14 cellular contexts compared by ENCODE assay signal in genomic region chr6:93453956-93454355, GRCh38. TPM values are rescaled to one million over a fixed set of nuclear protein-coding genes. Genes with fewer than 3 reads are reported as not detected.
DNase-seq lines count a peak whose midpoint lies in the region; ATAC-seq and TF ChIP-seq lines count a peak whose summit lies in the region.
"Had no signal": no experiment of that assay in that cellular context is flagged by ENCODE, and none has a peak within 500 bp of the region (broad histone marks: within the 10 kb centered on the region; RNA-seq: fewer than 3 reads in every experiment).

No MANE protein-coding gene starts in this region.

- H3K9me3 Mint-ChIP-seq in activated naive CD4-positive, alpha-beta T cell treated with anti-CD3 and anti-CD28 coated beads, Interleukin-2, amount 10 ng/mL, durations not matched to agents 7 days and 5 days: no peaks in the 10 kb centered on the region
- H3K9me3 Mint-ChIP-seq: WTC11 had no signal

- CTCF ChIA-PET in activated naive CD4-positive, alpha-beta T cell treated with anti-CD3 and anti-CD28 coated beads, Interleukin-2, amount 10 ng/mL, durations not matched to agents 7 days and 5 days (lab: Charles Lee): no interaction called here
- CTCF ChIA-PET in HEK293T (lab: Yijun Ruan, JAX): interaction anchor here (0.6 to 1.0 kb wide), 2 partner anchors 29 to 488 kb away, joined by 3 read pairs; no protein-coding TSS in a partner anchor

- H3K27ac Mint-ChIP-seq in activated naive CD4-positive, alpha-beta T cell treated with anti-CD3 and anti-CD28 coated beads, Interleukin-2, amount 10 ng/mL, durations not matched to agents 7 days and 5 days: no peak overlapping the region
- H3K27ac Mint-ChIP-seq: WTC11 had no signal

- H3K36me3 Mint-ChIP-seq in activated naive CD4-positive, alpha-beta T cell treated with anti-CD3 and anti-CD28 coated beads, Interleukin-2, amount 10 ng/mL, durations not matched to agents 7 days and 5 days: no peaks in the 10 kb centered on the region
- H3K36me3 Mint-ChIP-seq: WTC11 had no signal

- no peak for DNase-seq in activated naive CD4-positive, alpha-beta T cell treated with anti-CD3 and anti-CD28 coated beads, Interleukin-2, amount 10 ng/mL, durations not matched to agents 7 days and 5 days
- no peak for DNase-seq in Right ventricle myocardium inferior (ENCODE audit: missing footprints)
- no peak for DNase-seq in HEK293T (ENCODE audit: extremely low spot score)
- DNase-seq: adrenal gland, colonic mucosa, NCI-H146, NCI-H748 treated with DMSO at 0.1 percent for 48 hours, small intestine had no signal

- H3K27me3 Mint-ChIP-seq in activated naive CD4-positive, alpha-beta T cell treated with anti-CD3 and anti-CD28 coated beads, Interleukin-2, amount 10 ng/mL, durations not matched to agents 7 days and 5 days: no peaks in the 10 kb centered on the region

- H3K4me3 Mint-ChIP-seq in activated naive CD4-positive, alpha-beta T cell treated with anti-CD3 and anti-CD28 coated beads, Interleukin-2, amount 10 ng/mL, durations not matched to agents 7 days and 5 days: no peak overlapping the region
- H3K4me3 Mint-ChIP-seq: WTC11 had no signal

- ATAC-seq in GM19351 (IDR thresholded peaks at IDR 0.05; ENCODE audit: unreplicated experiment) (peak; percentile 84), HG02642 (IDR thresholded peaks at IDR 0.05; ENCODE audit: poor library complexity, unreplicated experiment) (peak; percentile 78), HG03342 (IDR thresholded peaks at IDR 0.05; ENCODE audit: unreplicated experiment) (peak; percentile 99), Right ventricle myocardium inferior (no peak), SK-N-SH treated with all-trans-retinoic acid at 6 μM for 48 hours (no peak)

- H3K4me1 Mint-ChIP-seq in activated naive CD4-positive, alpha-beta T cell treated with anti-CD3 and anti-CD28 coated beads, Interleukin-2, amount 10 ng/mL, durations not matched to agents 7 days and 5 days: no peaks in the 10 kb centered on the region

- POLR2A ChIA-PET in HEK293T (lab: Yijun Ruan, JAX): no interaction called here

- intact Hi-C loops in Right ventricle myocardium inferior (cut with DNase I): no loop called here

TF ChIP-seq in SK-N-SH treated with all-trans-retinoic acid at 6 μM for 48 hours, 23 proteins besides CTCF, POLR2A, EP300 and RAD21 (continues in another document):
- TF ChIP-seq, protein P1, sequence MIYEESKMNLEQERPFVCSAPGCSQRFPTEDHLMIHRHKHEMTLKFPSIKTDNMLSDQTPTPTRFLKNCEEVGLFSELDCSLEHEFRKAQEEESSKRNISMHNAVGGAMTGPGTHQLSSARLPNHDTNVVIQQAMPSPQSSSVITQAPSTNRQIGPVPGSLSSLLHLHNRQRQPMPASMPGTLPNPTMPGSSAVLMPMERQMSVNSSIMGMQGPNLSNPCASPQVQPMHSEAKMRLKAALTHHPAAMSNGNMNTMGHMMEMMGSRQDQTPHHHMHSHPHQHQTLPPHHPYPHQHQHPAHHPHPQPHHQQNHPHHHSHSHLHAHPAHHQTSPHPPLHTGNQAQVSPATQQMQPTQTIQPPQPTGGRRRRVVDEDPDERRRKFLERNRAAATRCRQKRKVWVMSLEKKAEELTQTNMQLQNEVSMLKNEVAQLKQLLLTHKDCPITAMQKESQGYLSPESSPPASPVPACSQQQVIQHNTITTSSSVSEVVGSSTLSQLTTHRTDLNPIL (CRISPR knock-in tag; IDR thresholded peaks at IDR 0.05; ENCODE audit: low read depth): no peak
- TF ChIP-seq ZFP3 (CRISPR knock-in tag; IDR thresholded peaks at IDR 0.05) (no peak), PATZ1 (CRISPR knock-in tag; IDR thresholded peaks at IDR 0.05; ENCODE audit: borderline replicate concordance) (no peak), SNAI2 (CRISPR knock-in tag; IDR thresholded peaks at IDR 0.05) (no peak), CSDC2 (CRISPR knock-in tag; IDR thresholded peaks at IDR 0.05) (no peak), BACH2 (CRISPR knock-in tag; IDR thresholded peaks at IDR 0.05; ENCODE audit: borderline replicate concordance) (no peak), OSR1 (CRISPR knock-in tag; IDR thresholded peaks at IDR 0.05) (no peak), ESRRG (CRISPR knock-in tag; IDR thresholded peaks at IDR 0.05) (no peak)
- TF ChIP-seq, protein P2, sequence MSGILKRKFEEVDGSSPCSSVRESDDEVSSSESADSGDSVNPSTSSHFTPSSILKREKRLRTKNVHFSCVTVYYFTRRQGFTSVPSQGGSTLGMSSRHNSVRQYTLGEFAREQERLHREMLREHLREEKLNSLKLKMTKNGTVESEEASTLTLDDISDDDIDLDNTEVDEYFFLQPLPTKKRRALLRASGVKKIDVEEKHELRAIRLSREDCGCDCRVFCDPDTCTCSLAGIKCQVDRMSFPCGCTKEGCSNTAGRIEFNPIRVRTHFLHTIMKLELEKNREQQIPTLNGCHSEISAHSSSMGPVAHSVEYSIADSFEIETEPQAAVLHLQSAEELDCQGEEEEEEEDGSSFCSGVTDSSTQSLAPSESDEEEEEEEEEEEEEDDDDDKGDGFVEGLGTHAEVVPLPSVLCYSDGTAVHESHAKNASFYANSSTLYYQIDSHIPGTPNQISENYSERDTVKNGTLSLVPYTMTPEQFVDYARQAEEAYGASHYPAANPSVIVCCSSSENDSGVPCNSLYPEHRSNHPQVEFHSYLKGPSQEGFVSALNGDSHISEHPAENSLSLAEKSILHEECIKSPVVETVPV (CRISPR knock-in tag; IDR thresholded peaks at IDR 0.05): no peak

TF ChIP-seq in HEK293T, 16 proteins besides CTCF, POLR2A, EP300 and RAD21:
- TF ChIP-seq BHLHE40 (IDR thresholded peaks at IDR 0.05; ENCODE audit: borderline replicate concordance): no peak
- no peak for TF ChIP-seq L3MBTL2 (conservative IDR thresholded peaks at IDR 0.05)
- no peak for TF ChIP-seq HDGF (IDR thresholded peaks at IDR 0.05; ENCODE audit: borderline replicate concordance)
- TF ChIP-seq FOXM1 (IDR thresholded peaks at IDR 0.05; ENCODE audit: borderline replicate concordance): no peak

RNA-seq across cellular contexts. Expression of gene EPHA7, which starts 34.6 kb away (rescaled TPM):
- total RNA-seq in Right ventricle myocardium inferior: 1.3 TPM
- total RNA-seq: SJSA1 had no signal

Comparison
In these comparisons a context has a peak if more than half of its experiments do, and no peak if none do; other contexts are left out.
1. ATAC-seq: peak in GM19351 (single experiment), HG02642 (single experiment) and HG03342 (single experiment); none in Right ventricle myocardium inferior (single experiment) and SK-N-SH treated with all-trans-retinoic acid at 6 μM for 48 hours (single experiment).